In genomic region chr4:34619531-34620109, GRCh38 we compare ENCODE assay signal across 21 cellular contexts.
DNase-seq lines count a peak whose midpoint lies in the region; ATAC-seq, FAIRE-seq and TF ChIP-seq lines count a peak whose summit lies in the region.
"Had no signal": no experiment of that assay in that cellular context is flagged by ENCODE, and none has a peak within 500 bp of the region (broad histone marks: within the 10 kb centered on the region; RNA-seq: fewer than 3 reads in every experiment).

No MANE protein-coding gene starts in this region.

- no peaks in the 10 kb centered on the region for H3K36me3 ChIP-seq in ascending aorta
- H3K36me3 ChIP-seq: BLaER1, breast epithelium, esophagus muscularis mucosa, spleen, tibial nerve had no signal

- H3K27me3 ChIP-seq in ascending aorta = no peaks in the 10 kb centered on the region
- H3K27me3 ChIP-seq: BLaER1, breast epithelium, esophagus muscularis mucosa, spleen, tibial nerve had no signal

- H3K36me3 Mint-ChIP-seq in osteocyte (ENCODE audit: unreplicated experiment) = no peaks in the 10 kb centered on the region
- H3K36me3 Mint-ChIP-seq: stimulated activated naive B cell treated with anti-CD40 and anti-IgM and Interleukin-4, amounts not matched to agents 10 μg/mL and 1 μg/mL and 100 μg/mL, for 72 hours had no signal

- H3K4me1 Mint-ChIP-seq in osteocyte (ENCODE audit: unreplicated experiment) = peaks cover 14% of the 10 kb centered on the region
- H3K4me1 Mint-ChIP-seq: activated CD4-positive, alpha-beta T cell treated with anti-CD3 and anti-CD28 coated beads, Interleukin-2, amount 10 ng/mL, durations not matched to agents 7 days and 5 days; stimulated activated naive B cell treated with anti-CD40 and anti-IgM and Interleukin-4, amounts not matched to agents 10 μg/mL and 1 μg/mL and 100 μg/mL, for 72 hours had no signal

- H3K9me3 Mint-ChIP-seq in osteocyte (ENCODE audit: unreplicated experiment) = peaks cover 7% of the 10 kb centered on the region

- H3K4me3 Mint-ChIP-seq in osteocyte (ENCODE audit: unreplicated experiment) = no peak overlapping the region
- H3K4me3 Mint-ChIP-seq: activated CD4-positive, alpha-beta T cell treated with anti-CD3 and anti-CD28 coated beads, Interleukin-2, amount 10 ng/mL, durations not matched to agents 7 days and 5 days; stimulated activated naive B cell treated with anti-CD40 and anti-IgM and Interleukin-4, amounts not matched to agents 10 μg/mL and 1 μg/mL and 100 μg/mL, for 72 hours had no signal

- H3K4me1 ChIP-seq in ascending aorta = no peaks in the 10 kb centered on the region
- H3K4me1 ChIP-seq: BLaER1, breast epithelium, esophagus muscularis mucosa, spleen, tibial nerve had no signal

- peak overlapping the region; percentile 56 for H3K27ac Mint-ChIP-seq in osteocyte (ENCODE audit: unreplicated experiment)
- H3K27ac Mint-ChIP-seq: activated CD4-positive, alpha-beta T cell treated with anti-CD3 and anti-CD28 coated beads, Interleukin-2, amount 10 ng/mL, durations not matched to agents 7 days and 5 days; stimulated activated naive B cell treated with anti-CD40 and anti-IgM and Interleukin-4, amounts not matched to agents 10 μg/mL and 1 μg/mL and 100 μg/mL, for 72 hours had no signal

- TF ChIP-seq CTCF in HFF-Myc (IDR thresholded peaks at IDR 0.05; ENCODE audit: low read depth, low read length, missing control alignments) = no peak
- no peak for TF ChIP-seq CTCF in fibroblast of pulmonary artery (IDR thresholded peaks at IDR 0.05; ENCODE audit: low read length, missing control alignments)
- TF ChIP-seq CTCF in osteocyte (IDR thresholded peaks at IDR 0.05) = no peak
- TF ChIP-seq CTCF in ascending aorta (IDR thresholded peaks at IDR 0.05) = no peak

- intact Hi-C loops in ascending aorta (cut with DNase I) = no loop called here

- no peaks in the 10 kb centered on the region for H3K27me3 Mint-ChIP-seq in osteocyte (ENCODE audit: unreplicated experiment)
- H3K27me3 Mint-ChIP-seq: activated CD4-positive, alpha-beta T cell treated with anti-CD3 and anti-CD28 coated beads, Interleukin-2, amount 10 ng/mL, durations not matched to agents 7 days and 5 days; stimulated activated naive B cell treated with anti-CD40 and anti-IgM and Interleukin-4, amounts not matched to agents 10 μg/mL and 1 μg/mL and 100 μg/mL, for 72 hours had no signal

- H3K27ac ChIP-seq in ascending aorta = no peak overlapping the region
- H3K27ac ChIP-seq: BLaER1, breast epithelium, esophagus muscularis mucosa, spleen, tibial nerve had no signal

- H3K4me3 ChIP-seq in HFF-Myc (replicated peaks; ENCODE audit: low read depth, low read length) (no peak overlapping the region), fibroblast of pulmonary artery (replicated peaks; ENCODE audit: low read depth, low read length) (no peak overlapping the region), ascending aorta (no peak overlapping the region)
- H3K4me3 ChIP-seq: BLaER1, breast epithelium, esophagus muscularis mucosa, spleen, tibial nerve had no signal

- peak; percentile 25 for DNase-seq in HFF-Myc (ENCODE audit: extremely low read depth, low read depth)
- peak; percentile 12 for DNase-seq in RCC 7860 (ENCODE audit: low spot score)
- DNase-seq in fibroblast of pulmonary artery (ENCODE audit: low read depth) = peak; percentile 17
- no peak for DNase-seq in osteocyte (ENCODE audit: extremely low spot score, unreplicated experiment)
- DNase-seq in ascending aorta (ENCODE audit: low spot score in 2 of 2) = no peak
- DNase-seq in NOMO-1 (lab: John Stamatoyannopoulos, UW; ENCODE audit: unreplicated experiment in 2 of 2) = no peak
- DNase-seq: activated CD4-positive, alpha-beta T cell treated with anti-CD3 and anti-CD28 coated beads, Interleukin-2, amount 10 ng/mL, durations not matched to agents 7 days and 5 days; activated naive CD4-positive, alpha-beta T cell treated with anti-CD3 and anti-CD28 coated beads, Interleukin-2, amount 50 U/mL, for 16 hours; DMS153; hippocampal formation; KBM-7; left cardiac atrium; NCI-H1105; spleen; stimulated activated naive B cell treated with anti-CD40 and anti-IgM and Interleukin-4, amounts not matched to agents 10 μg/mL and 1 μg/mL and 100 μg/mL, for 72 hours had no signal

- no peak for FAIRE-seq in RCC 7860 (lab: Jason Lieb, UNC)
- FAIRE-seq: TTC549 had no signal

- no peaks in the 10 kb centered on the region for H3K9me3 ChIP-seq in ascending aorta
- H3K9me3 ChIP-seq: BLaER1, breast epithelium, esophagus muscularis mucosa, tibial nerve had no signal

- no peak for ATAC-seq in HG03521 (IDR thresholded peaks at IDR 0.05; ENCODE audit: unreplicated experiment)
- ATAC-seq: left cardiac atrium; stimulated activated naive B cell treated with anti-CD40 and anti-IgM and Interleukin-4, amounts not matched to agents 10 μg/mL and 1 μg/mL and 100 μg/mL, for 72 hours had no signal

Comparison
In these comparisons a context has a peak if more than half of its experiments do, and no peak if none do; other contexts are left out.
1. DNase-seq: peak in HFF-Myc (single experiment), RCC 7860 (single experiment) and fibroblast of pulmonary artery (single experiment); none in osteocyte (single experiment), ascending aorta (0 of 2) and NOMO-1 (0 of 2).